ENCODE assay signal across 10 cellular contexts in genomic region chr5:72347801-72348305, GRCh38. TPM values are rescaled to one million over a fixed set of nuclear protein-coding genes. Genes with fewer than 3 reads are reported as not detected.
DNase-seq lines count a peak whose midpoint lies in the region; ATAC-seq and TF ChIP-seq lines count a peak whose summit lies in the region.
"Had no signal": no experiment of that assay in that cellular context is flagged by ENCODE, and none has a peak within 500 bp of the region (broad histone marks: within the 10 kb centered on the region; RNA-seq: fewer than 3 reads in every experiment).

No MANE protein-coding gene starts in this region.

- H3K4me3 Mint-ChIP-seq in activated T-helper 1 cell treated with anti-CD3 and anti-CD28 coated beads, Interleukin-12 subunit alpha, Interleukin-12 subunit beta, Interleukin-2, Interleukin-4 antibody, amounts not matched to agents 30 ng/mL and 10 ng/mL and 1 ng/mL, durations not matched to agents 14 hours and 24 hours and 36 hours: no peak overlapping the region

- peaks cover 28% of the 10 kb centered on the region for H3K4me1 Mint-ChIP-seq in activated T-helper 1 cell treated with anti-CD3 and anti-CD28 coated beads, Interleukin-12 subunit alpha, Interleukin-12 subunit beta, Interleukin-2, Interleukin-4 antibody, amounts not matched to agents 30 ng/mL and 10 ng/mL and 1 ng/mL, durations not matched to agents 14 hours and 24 hours and 36 hours (ENCODE audit: low read depth)

- TF ChIP-seq CTCF in GM20000 (IDR thresholded peaks at IDR 0.05; ENCODE audit: extremely low read depth, missing control alignments): no peak

- peaks cover 31% of the 10 kb centered on the region for H3K36me3 Mint-ChIP-seq in activated T-helper 1 cell treated with anti-CD3 and anti-CD28 coated beads, Interleukin-12 subunit alpha, Interleukin-12 subunit beta, Interleukin-2, Interleukin-4 antibody, amounts not matched to agents 30 ng/mL and 10 ng/mL and 1 ng/mL, durations not matched to agents 14 hours and 24 hours and 36 hours (ENCODE audit: low read depth)

- H3K27ac Mint-ChIP-seq in activated T-helper 1 cell treated with anti-CD3 and anti-CD28 coated beads, Interleukin-12 subunit alpha, Interleukin-12 subunit beta, Interleukin-2, Interleukin-4 antibody, amounts not matched to agents 30 ng/mL and 10 ng/mL and 1 ng/mL, durations not matched to agents 14 hours and 24 hours and 36 hours: peak overlapping the region; percentile 44

- intact Hi-C loops in activated T-helper 1 cell treated with anti-CD3 and anti-CD28 coated beads, Interleukin-12 subunit alpha, Interleukin-12 subunit beta, Interleukin-2, Interleukin-4 antibody, amounts not matched to agents 30 ng/mL and 10 ng/mL and 1 ng/mL, durations not matched to agents 14 hours and 24 hours and 36 hours (cut with micrococcal nuclease): loop anchor here (1.0 to 2.0 kb wide), 2 partner anchors 28 to 501 kb away; partner anchors contain the start of genes MRPS27 and PTCD2

- ATAC-seq in GM18873 (IDR thresholded peaks at IDR 0.05; ENCODE audit: low FRiP score, unreplicated experiment) (no peak), HG02870 (IDR thresholded peaks at IDR 0.05; ENCODE audit: unreplicated experiment) (no peak)

- no peaks in the 10 kb centered on the region for H3K27me3 Mint-ChIP-seq in activated T-helper 1 cell treated with anti-CD3 and anti-CD28 coated beads, Interleukin-12 subunit alpha, Interleukin-12 subunit beta, Interleukin-2, Interleukin-4 antibody, amounts not matched to agents 30 ng/mL and 10 ng/mL and 1 ng/mL, durations not matched to agents 14 hours and 24 hours and 36 hours (ENCODE audit: insufficient read depth)

- H3K9me3 Mint-ChIP-seq in activated T-helper 1 cell treated with anti-CD3 and anti-CD28 coated beads, Interleukin-12 subunit alpha, Interleukin-12 subunit beta, Interleukin-2, Interleukin-4 antibody, amounts not matched to agents 30 ng/mL and 10 ng/mL and 1 ng/mL, durations not matched to agents 14 hours and 24 hours and 36 hours: no peaks in the 10 kb centered on the region

- DNase-seq in AG08395 (ENCODE audit: low spot score): peak; percentile 72
- peak; percentile 16 for DNase-seq in GM20000 (ENCODE audit: low spot score)
- DNase-seq in activated T-helper 1 cell treated with anti-CD3 and anti-CD28 coated beads, Interleukin-12 subunit alpha, Interleukin-12 subunit beta, Interleukin-2, Interleukin-4 antibody, amounts not matched to agents 30 ng/mL and 10 ng/mL and 1 ng/mL, durations not matched to agents 14 hours and 24 hours and 36 hours (ENCODE audit: low spot score): no peak
- DNase-seq in hepatic stellate cell (ENCODE audit: low spot score): peak; percentile 76
- DNase-seq in DMS53 treated with DMSO at 0.1 percent for 48 hours (lab: John Stamatoyannopoulos, UW; ENCODE audit: unreplicated experiment): no peak
- DNase-seq in HuH-7.5 (ENCODE audit: low spot score): no peak
- DNase-seq: amygdala, GF-D8 had no signal

RNA-seq across cellular contexts. Expression of gene PTCD2, which starts 27.7 kb away (rescaled TPM):
- 13.2 and 16.9 TPM in 2 replicates for total RNA-seq in activated T-helper 1 cell treated with anti-CD3 and anti-CD28 coated beads, Interleukin-12 subunit alpha, Interleukin-12 subunit beta, Interleukin-2, Interleukin-4 antibody, amounts not matched to agents 30 ng/mL and 10 ng/mL and 1 ng/mL, durations not matched to agents 14 hours and 24 hours and 36 hours

RNA-seq across cellular contexts. Expression of gene MRPS27, which starts 27.8 kb away (rescaled TPM):
- 80.1 and 88.2 TPM in 2 replicates for total RNA-seq in activated T-helper 1 cell treated with anti-CD3 and anti-CD28 coated beads, Interleukin-12 subunit alpha, Interleukin-12 subunit beta, Interleukin-2, Interleukin-4 antibody, amounts not matched to agents 30 ng/mL and 10 ng/mL and 1 ng/mL, durations not matched to agents 14 hours and 24 hours and 36 hours

Comparison
In these comparisons a context has a peak if more than half of its experiments do, and no peak if none do; other contexts are left out.
1. DNase-seq: peak in AG08395 (single experiment), GM20000 (single experiment) and hepatic stellate cell (single experiment); none in activated T-helper 1 cell treated with anti-CD3 and anti-CD28 coated beads, Interleukin-12 subunit alpha, Interleukin-12 subunit beta, Interleukin-2, Interleukin-4 antibody, amounts not matched to agents 30 ng/mL and 10 ng/mL and 1 ng/mL, durations not matched to agents 14 hours and 24 hours and 36 hours (single experiment), DMS53 treated with DMSO at 0.1 percent for 48 hours (single experiment) and HuH-7.5 (single experiment).